Comparison of ENCODE assay signal across 15 cellular contexts in the genomic region with DNA sequence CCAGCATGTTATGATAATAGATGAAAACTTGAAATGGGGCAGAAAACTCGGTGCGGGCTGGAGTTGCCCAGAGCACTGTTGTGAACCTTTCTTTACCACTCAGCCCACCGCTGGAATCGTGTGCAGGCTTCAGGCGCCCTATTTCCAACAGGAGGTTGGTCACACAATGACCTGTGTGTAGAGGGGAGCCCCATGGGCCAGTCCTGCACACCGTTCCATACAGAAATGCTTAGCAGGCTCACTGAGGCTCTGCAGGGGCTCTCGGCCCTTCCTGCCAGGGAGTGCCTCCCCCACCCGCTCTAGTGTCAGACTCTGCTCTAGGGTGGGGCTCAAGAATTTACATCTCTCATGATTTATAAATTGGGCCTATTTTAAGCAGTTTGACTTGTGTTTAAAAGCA. TPM values are rescaled to one million over a fixed set of nuclear protein-coding genes. Genes with fewer than 3 reads are reported as not detected.
DNase-seq lines count a peak whose midpoint lies in the region; TF ChIP-seq lines count a peak whose summit lies in the region.
"Had no signal": no experiment of that assay in that cellular context is flagged by ENCODE, and none has a peak within 500 bp of the region (broad histone marks: within the 10 kb centered on the region; RNA-seq: fewer than 3 reads in every experiment).

No MANE protein-coding gene starts in this region.

- intact Hi-C loops in dendritic cell treated with granulocyte-macrophage colony-stimulating factor and Interleukin-4, amounts not matched to agents 40 ng/mL and 50 ng/mL, for 4 days (cut with micrococcal nuclease): no loop called here
- intact Hi-C loops in uterus (cut with DNase I; ENCODE audit: low total_unique reads): no loop called here

- DNase-seq in SK-MEL-5 (ENCODE audit: low read depth, low spot score) (peak; percentile 59), osteocyte (ENCODE audit: extremely low spot score, unreplicated experiment) (no peak), uterus (peak in 1 of 2 donors; percentile 31), Kasumi-1 (lab: John Stamatoyannopoulos, UW) (no peak), NCI-H82 treated with DMSO at 0.1 percent for 48 hours (lab: John Stamatoyannopoulos, UW; ENCODE audit: unreplicated experiment) (no peak), BE2C (no peak)
- DNase-seq: CD8-positive, alpha-beta T cell; H7; MM.1S; NCI-H1105; NCI-H1694 treated with DMSO at 0.1 percent for 48 hours; NCI-H446; PC-3 had no signal

- H3K27me3 Mint-ChIP-seq in dendritic cell treated with granulocyte-macrophage colony-stimulating factor and Interleukin-4, amounts not matched to agents 40 ng/mL and 50 ng/mL, for 4 days: no peaks in the 10 kb centered on the region
- H3K27me3 Mint-ChIP-seq in osteocyte (ENCODE audit: unreplicated experiment): no peaks in the 10 kb centered on the region

- no peak for TF ChIP-seq POLR2A in uterus (IDR thresholded peaks at IDR 0.05)

- H3K4me1 Mint-ChIP-seq in dendritic cell treated with granulocyte-macrophage colony-stimulating factor and Interleukin-4, amounts not matched to agents 40 ng/mL and 50 ng/mL, for 4 days (ENCODE audit: low read depth): peaks cover 44% of the 10 kb centered on the region
- peaks cover 4% of the 10 kb centered on the region for H3K4me1 Mint-ChIP-seq in osteocyte (ENCODE audit: unreplicated experiment)

- TF ChIP-seq CTCF in osteocyte (IDR thresholded peaks at IDR 0.05) (no peak), uterus (IDR thresholded peaks at IDR 0.05) (no peak), BE2C (IDR thresholded peaks at IDR 0.05; ENCODE audit: low read depth, low read length) (no peak)

- peaks cover 0 to 12% of the 10 kb centered on the region in 2 donors for H3K4me1 ChIP-seq in uterus
- H3K4me1 ChIP-seq in BE2C: no peaks in the 10 kb centered on the region

- H3K27ac Mint-ChIP-seq in dendritic cell treated with granulocyte-macrophage colony-stimulating factor and Interleukin-4, amounts not matched to agents 40 ng/mL and 50 ng/mL, for 4 days: peak overlapping the region; percentile 52
- H3K27ac Mint-ChIP-seq in osteocyte (ENCODE audit: unreplicated experiment): peak overlapping the region; percentile 4
- H3K27ac Mint-ChIP-seq: CD8-positive, alpha-beta T cell had no signal

- peaks cover 88% of the 10 kb centered on the region for H3K36me3 Mint-ChIP-seq in dendritic cell treated with granulocyte-macrophage colony-stimulating factor and Interleukin-4, amounts not matched to agents 40 ng/mL and 50 ng/mL, for 4 days (ENCODE audit: low read depth)
- H3K36me3 Mint-ChIP-seq in osteocyte (ENCODE audit: unreplicated experiment): peaks cover 48% of the 10 kb centered on the region

- H3K4me3 ChIP-seq in uterus (peak overlapping the region in 1 of 2 donors; percentile 3), BE2C (ENCODE audit: low read depth, low read length) (no peak overlapping the region)

- H3K4me3 Mint-ChIP-seq in dendritic cell treated with granulocyte-macrophage colony-stimulating factor and Interleukin-4, amounts not matched to agents 40 ng/mL and 50 ng/mL, for 4 days: no peak overlapping the region
- no peak overlapping the region for H3K4me3 Mint-ChIP-seq in osteocyte (ENCODE audit: unreplicated experiment)
- H3K4me3 Mint-ChIP-seq: CD8-positive, alpha-beta T cell had no signal

- no peaks in the 10 kb centered on the region for H3K36me3 ChIP-seq in uterus
- H3K36me3 ChIP-seq in BE2C: peaks cover 39% of the 10 kb centered on the region

- H3K27me3 ChIP-seq in uterus: no peaks in the 10 kb centered on the region
- H3K27me3 ChIP-seq in BE2C: no peaks in the 10 kb centered on the region

- no peaks in the 10 kb centered on the region for H3K9me3 Mint-ChIP-seq in dendritic cell treated with granulocyte-macrophage colony-stimulating factor and Interleukin-4, amounts not matched to agents 40 ng/mL and 50 ng/mL, for 4 days
- no peaks in the 10 kb centered on the region for H3K9me3 Mint-ChIP-seq in osteocyte (ENCODE audit: unreplicated experiment)
- H3K9me3 Mint-ChIP-seq: CD8-positive, alpha-beta T cell had no signal

- in situ Hi-C loops in SK-MEL-5 (cut with HindIII; ENCODE audit: low pct_unique_long_range_greater_than_20kb, low sequenced_read_pairs): no loop called here

- H3K27ac ChIP-seq in uterus: peak overlapping the region; percentile 83 to 86
- H3K27ac ChIP-seq: KMS-11 had no signal

- H3K9me3 ChIP-seq in uterus (no peaks in the 10 kb centered on the region), BE2C (no peaks in the 10 kb centered on the region)

RNA-seq across cellular contexts. Expression of a gene that starts 42.1 kb away (rescaled TPM):
- total RNA-seq in SK-MEL-5 (2014; rRNA removed; shearing (Covaris generic)): 0.03 and 0.08 TPM in 2 replicates
- 0.09 TPM in 1 of 2 replicates, not detected in the other for polyA plus RNA-seq in SK-MEL-5 (2015; cell fraction: cytosol; rRNA removed)
- 0.12 TPM in 2 replicates for polyA plus RNA-seq in SK-MEL-5 (2015; cell fraction: nucleus; rRNA removed)
- total RNA-seq in osteocyte (0.08 and 0.11 TPM in 2 replicates), uterus (under 1 TPM in 1 of 4 donors, not detected in 3; 0.62 TPM)
- not detected for polyA plus RNA-seq in BE2C (2012; ENCODE audit: insufficient read depth, insufficient read length, low read depth)
- total RNA-seq: CD8-positive, alpha-beta T cell had no signal
